Comparison of ENCODE assay signal across 11 cellular contexts in the genomic region with DNA sequence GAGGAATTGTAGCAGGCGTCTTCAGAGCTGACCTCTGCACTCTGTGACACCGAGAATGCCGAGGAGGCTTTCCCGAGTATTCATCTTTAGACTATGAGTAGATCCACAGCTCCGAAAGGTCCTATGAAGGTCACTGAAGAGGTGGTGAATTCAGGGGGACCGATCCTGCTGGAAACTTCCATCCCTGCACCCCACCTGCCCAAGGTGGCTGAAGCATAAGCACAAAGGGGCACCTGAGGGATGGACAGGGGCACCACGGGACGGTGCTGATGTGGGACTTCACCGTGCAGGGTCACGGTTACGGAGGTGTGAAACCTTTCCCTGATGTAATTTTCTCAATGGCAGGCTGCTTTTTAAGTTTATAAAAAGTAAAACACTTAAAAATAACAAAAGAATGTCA.
"Had no signal": no experiment of that assay in that cellular context is flagged by ENCODE, and none has a peak within 500 bp of the region (broad histone marks: within the 10 kb centered on the region; RNA-seq: fewer than 3 reads in every experiment).

No MANE protein-coding gene starts in this region.

- H3K9me3 ChIP-seq: colonic mucosa, heart right ventricle, testis had no signal

- ATAC-seq: heart right ventricle; naive thymus-derived CD4-positive, alpha-beta T cell; stimulated activated naive CD8-positive, alpha-beta T cell treated with anti-CD3 and anti-CD28 coated beads, Interleukin-15, amount 100 ng/mL, for 72 hours had no signal

- H3K27ac ChIP-seq: heart right ventricle, testis had no signal

- H3K9me3 Mint-ChIP-seq: activated T-helper 2 cell treated with anti-CD3 and anti-CD28 coated beads, Interferon-gamma antibody, Interleukin-2, Interleukin-4, amounts not matched to agents 10 μg/mL and 5 μg/mL and 100 μg/mL, durations not matched to agents 14 hours and 24 hours and 36 hours; naive thymus-derived CD4-positive, alpha-beta T cell; stimulated activated naive CD8-positive, alpha-beta T cell treated with anti-CD3 and anti-CD28 coated beads, Interleukin-15, amount 100 ng/mL, for 72 hours had no signal

- DNase-seq: activated CD4-positive, alpha-beta T cell treated with anti-CD3 and anti-CD28 coated beads, Interleukin-2, amount 50 U/mL, for 48 hours; activated CD4-positive, CD25-positive, alpha-beta regulatory T cell treated with anti-CD3 and anti-CD28 coated beads, Interleukin-2, amount 50 U/mL, for 72 hours; activated CD8-positive, alpha-beta memory T cell treated with anti-CD3 and anti-CD28 coated beads, Interleukin-2, amount 50 U/mL, for 48 hours; colonic mucosa; heart right ventricle; naive thymus-derived CD4-positive, alpha-beta T cell; stimulated activated CD4-positive, alpha-beta T cell treated with anti-CD3 and anti-CD28 coated beads, Interleukin-4, amount 100 ng/mL, for 24 hours; stimulated activated naive CD8-positive, alpha-beta T cell treated with anti-CD3 and anti-CD28 coated beads, Interleukin-15, amount 100 ng/mL, for 72 hours; testis had no signal

- H3K4me3 ChIP-seq: cardiac muscle cell, colonic mucosa, heart right ventricle, testis had no signal

- H3K4me3 Mint-ChIP-seq: naive thymus-derived CD4-positive, alpha-beta T cell; stimulated activated naive CD8-positive, alpha-beta T cell treated with anti-CD3 and anti-CD28 coated beads, Interleukin-15, amount 100 ng/mL, for 72 hours had no signal

- H3K27ac Mint-ChIP-seq: activated T-helper 2 cell treated with anti-CD3 and anti-CD28 coated beads, Interferon-gamma antibody, Interleukin-2, Interleukin-4, amounts not matched to agents 10 μg/mL and 5 μg/mL and 100 μg/mL, durations not matched to agents 14 hours and 24 hours and 36 hours had no signal

- H3K27me3 Mint-ChIP-seq: naive thymus-derived CD4-positive, alpha-beta T cell; stimulated activated naive CD8-positive, alpha-beta T cell treated with anti-CD3 and anti-CD28 coated beads, Interleukin-15, amount 100 ng/mL, for 72 hours had no signal

- H3K27me3 ChIP-seq: cardiac muscle cell, colonic mucosa, heart right ventricle, testis had no signal
